In genomic region chr7:72099784-72100183, GRCh38 we compare ENCODE assay signal across 1 cellular context.
TF ChIP-seq lines count a peak whose summit lies in the region.

No MANE protein-coding gene starts in this region.

TF ChIP-seq in K562, 482 proteins besides CTCF, POLR2A, EP300 and RAD21 (continued from another document):
- TF ChIP-seq RCOR1 (IDR thresholded peaks at IDR 0.05; ENCODE audit: borderline replicate concordance in 1 of 2, low read depth in 2 of 2, low read length in 2 of 2): no peak
TF ChIP-seq in K562: peak in this region for 0.
